9 cellular contexts compared by ENCODE assay signal in genomic region chr7:81161459-81162075, GRCh38.
DNase-seq lines count a peak whose midpoint lies in the region; ATAC-seq and TF ChIP-seq lines count a peak whose summit lies in the region.
"Had no signal": no experiment of that assay in that cellular context is flagged by ENCODE, and none has a peak within 500 bp of the region (broad histone marks: within the 10 kb centered on the region; RNA-seq: fewer than 3 reads in every experiment).

No MANE protein-coding gene starts in this region.

- ATAC-seq in left ventricle myocardium superior (peak; percentile 84), HG03354 (IDR thresholded peaks at IDR 0.05; ENCODE audit: poor library complexity, severe bottlenecking, unreplicated experiment) (no peak)

- H3K4me1 ChIP-seq in spleen = no peaks in the 10 kb centered on the region

- TF ChIP-seq POLR2A in spleen (IDR thresholded peaks at IDR 0.05) = no peak

- peaks cover 40% of the 10 kb centered on the region for H3K4me1 Mint-ChIP-seq in HFFc6 (ENCODE audit: low read depth)

- H3K4me3 ChIP-seq in AG04450 (ENCODE audit: low read depth, low read length) = no peak overlapping the region
- H3K4me3 ChIP-seq in spleen = no peak overlapping the region
- H3K4me3 ChIP-seq: heart right ventricle had no signal

- CTCF ChIA-PET in AG04450 (lab: Charles Lee) = no interaction called here
- CTCF ChIA-PET in RWPE1 (lab: Yijun Ruan, JAX) = no interaction called here

- TF ChIP-seq CTCF in AG04450 (IDR thresholded peaks at IDR 0.05; ENCODE audit: low read depth, low read length) (no peak), HFFc6 (IDR thresholded peaks at IDR 0.05) (no peak), RWPE1 (conservative IDR thresholded peaks at IDR 0.05; ENCODE audit: low read depth) (no peak), spleen (IDR thresholded peaks at IDR 0.05 in 8 of 11, conservative IDR thresholded peaks at IDR 0.05 in 3 of 11) (no peak)

- no peaks in the 10 kb centered on the region for H3K9me3 ChIP-seq in AG04450 (ENCODE audit: control insufficient read depth, insufficient read depth, low read length)
- H3K9me3 ChIP-seq in spleen = no peaks in the 10 kb centered on the region
- H3K9me3 ChIP-seq: heart right ventricle had no signal

- H3K27ac Mint-ChIP-seq in HFFc6 = peak overlapping the region; percentile 44

- H3K36me3 ChIP-seq in spleen = no peaks in the 10 kb centered on the region
- H3K36me3 ChIP-seq: heart right ventricle had no signal

- no peaks in the 10 kb centered on the region for H3K36me3 Mint-ChIP-seq in HFFc6 (ENCODE audit: low read depth)

- DNase-seq in AG04450 (ENCODE audit: low read depth, low spot score) (peak; percentile 80), HFFc6 (peak; percentile 92), RWPE1 (ENCODE audit: low spot score) (peak; percentile 82), left ventricle myocardium superior (no peak), spleen (no peak), DMS114 treated with DMSO at 0.1 percent for 48 hours (lab: John Stamatoyannopoulos, UW; ENCODE audit: unreplicated experiment) (no peak)
- DNase-seq in activated CD8-positive, alpha-beta memory T cell treated with anti-CD3 and anti-CD28 coated beads, Interleukin-2, amount 50 U/mL, for 48 hours = no peak
- DNase-seq: heart right ventricle had no signal

- POLR2A ChIA-PET in AG04450 (lab: Yijun Ruan, JAX) = no interaction called here
- POLR2A ChIA-PET in RWPE1 (lab: Yijun Ruan, JAX; ENCODE audit: low non-redundant PET) = no interaction called here

- intact Hi-C loops in left ventricle myocardium superior (cut with micrococcal nuclease) (no loop called here), spleen (cut with DNase I; ENCODE audit: low total_unique reads) (no loop called here)

- 72 to 86% (median 79%) methylated on average over 6 of the region's 6 CpGs for WGBS in spleen, 5 donors

- no peak overlapping the region for H3K27ac ChIP-seq in AG04450 (ENCODE audit: low read depth, low read length)
- peak overlapping the region; percentile 73 for H3K27ac ChIP-seq in RWPE1
- no peak overlapping the region for H3K27ac ChIP-seq in spleen
- H3K27ac ChIP-seq: heart right ventricle had no signal

- H3K27me3 Mint-ChIP-seq in HFFc6 (ENCODE audit: insufficient read depth) = no peaks in the 10 kb centered on the region; the same call in 1 of the 2 replicates

- H3K9me3 Mint-ChIP-seq in HFFc6 = no peaks in the 10 kb centered on the region

- H3K4me3 Mint-ChIP-seq in HFFc6 = no peak overlapping the region

- H3K27me3 ChIP-seq in AG04450 (ENCODE audit: control insufficient read depth, insufficient read depth, low read length) (no peaks in the 10 kb centered on the region), spleen (replicated peaks in 1 of 7) (no peaks in the 10 kb centered on the region)
- H3K27me3 ChIP-seq: heart right ventricle had no signal

Comparison
In these comparisons a context has a peak if more than half of its experiments do, and no peak if none do; other contexts are left out.
1. DNase-seq: peak in AG04450 (single experiment), HFFc6 (single experiment) and RWPE1 (single experiment); none in left ventricle myocardium superior (single experiment), spleen (single experiment), DMS114 treated with DMSO at 0.1 percent for 48 hours (single experiment) and activated CD8-positive, alpha-beta memory T cell treated with anti-CD3 and anti-CD28 coated beads, Interleukin-2, amount 50 U/mL, for 48 hours (single experiment).